In genomic region chr16:4052801-4053662, GRCh38 we compare ENCODE assay signal across 9 cellular contexts.
A peak's percentile ranks its signal among the peaks of the same experiment; 100 is the strongest.
DNase-seq lines count a peak whose midpoint lies in the region; ATAC-seq lines count a peak whose summit lies in the region.
"Had no signal": no experiment of that assay in that cellular context is flagged by ENCODE, and none has a peak within 500 bp of the region (broad histone marks: within the 10 kb centered on the region; RNA-seq: fewer than 3 reads in every experiment).

No MANE protein-coding gene starts in this region.

- H2AFZ ChIP-seq in ACC112 (ENCODE audit: low read length, unreplicated experiment): peak overlapping the region; percentile 64

- H3K4me3 ChIP-seq in ACC112 (ENCODE audit: low read depth, low read length): peak overlapping the region; percentile 67
- H3K4me3 ChIP-seq in skin epidermis: peak overlapping the region in 2 of 7 experiments; percentile 5 to 10

- ATAC-seq in HG02981 (IDR thresholded peaks at IDR 0.05; ENCODE audit: unreplicated experiment): no peak

- peaks cover 17% of the 10 kb centered on the region for H3K4me1 ChIP-seq in ACC112 (ENCODE audit: control insufficient read depth, insufficient read depth, low read length, unreplicated experiment)

- peak overlapping the region; percentile 55 for H3K27ac ChIP-seq in ACC112 (ENCODE audit: low read depth, low read length)
- peak overlapping the region in 19 of 21 experiments; percentile 7 to 80 (median 65) for H3K27ac ChIP-seq in skin epidermis

- no peaks in the 10 kb centered on the region for H3K79me2 ChIP-seq in ACC112 (ENCODE audit: control insufficient read depth, insufficient read depth, low read length, unreplicated experiment)

- DNase-seq in NCI-H1105 treated with DMSO at 0.1 percent for 48 hours (lab: John Stamatoyannopoulos, UW) (peak; percentile 92), SW480 (ENCODE audit: low spot score) (peak; percentile 31), cardiac septum (ENCODE audit: low spot score) (peak; percentile 85), GM19238 (ENCODE audit: insufficient read length, low spot score) (no peak)
- DNase-seq in activated naive CD4-positive, alpha-beta T cell treated with Interleukin-2 at 50 U/mL for 16 hours: no peak
- DNase-seq: DND-41 had no signal

- H3K27me3 ChIP-seq in ACC112 (ENCODE audit: insufficient read depth, low read length): no peaks in the 10 kb centered on the region

- intact Hi-C loops in cardiac septum (cut with DNase I): loop anchor here (2.0 to 10.0 kb wide), 2 partner anchors 38 to 62 kb away; partner anchors contain the start of gene ADCY9

- H3K36me3 ChIP-seq in ACC112 (ENCODE audit: insufficient read depth, low read length): no peaks in the 10 kb centered on the region

Comparison
In these comparisons a context has a peak if more than half of its experiments do, and no peak if none do; other contexts are left out.
1. DNase-seq: peak in NCI-H1105 treated with DMSO at 0.1 percent for 48 hours (single experiment), SW480 (single experiment) and cardiac septum (single experiment); none in GM19238 (single experiment) and activated naive CD4-positive, alpha-beta T cell treated with Interleukin-2 at 50 U/mL for 16 hours (single experiment).